Comparison of ENCODE assay signal across 14 cellular contexts in the genomic region with DNA sequence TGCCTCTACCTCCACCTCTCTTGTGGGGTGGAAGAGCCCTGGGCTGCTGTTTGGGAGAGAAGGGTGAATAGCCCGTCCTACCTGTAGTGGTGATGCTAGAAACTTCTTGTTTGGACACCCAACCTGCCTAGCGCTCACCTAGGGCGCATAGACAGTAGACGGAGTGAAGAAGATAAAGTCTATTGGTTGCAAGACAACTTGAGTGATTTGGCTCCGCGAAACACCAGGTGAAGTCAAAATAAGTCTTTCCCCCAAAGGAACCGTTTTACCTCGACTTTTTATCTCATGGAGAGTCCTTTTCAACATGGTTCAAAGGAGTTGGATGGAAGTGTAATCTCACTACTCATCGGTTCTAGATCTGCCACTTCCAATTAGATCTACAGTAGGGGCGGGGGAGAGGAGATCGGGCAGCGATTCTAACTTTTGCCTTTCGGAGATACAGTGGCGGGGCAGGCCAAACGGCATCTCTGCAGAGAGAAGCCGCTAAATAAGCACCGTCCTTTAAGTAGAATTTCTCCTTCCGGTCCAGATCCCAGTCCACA. TPM values are rescaled to one million over a fixed set of nuclear protein-coding genes. Genes with fewer than 3 reads are reported as not detected.
A peak's percentile ranks its signal among the peaks of the same experiment; 100 is the strongest.
DNase-seq lines count a peak whose midpoint lies in the region; ATAC-seq and TF ChIP-seq lines count a peak whose summit lies in the region.
"Had no signal": no experiment of that assay in that cellular context is flagged by ENCODE, and none has a peak within 500 bp of the region (broad histone marks: within the 10 kb centered on the region; RNA-seq: fewer than 3 reads in every experiment).

No MANE protein-coding gene starts in this region.

- H3K4me1 Mint-ChIP-seq in activated naive CD4-positive, alpha-beta T cell treated with anti-CD3 and anti-CD28 coated beads for 36 hours (ENCODE audit: low read depth): peaks cover 23% of the 10 kb centered on the region
- peaks cover 17% of the 10 kb centered on the region for H3K4me1 Mint-ChIP-seq in activated CD4-positive, alpha-beta memory T cell treated with anti-CD3 and anti-CD28 coated beads for 36 hours (ENCODE audit: low read depth)
- peaks cover 10% of the 10 kb centered on the region for H3K4me1 Mint-ChIP-seq in progenitor cell of endocrine pancreas (ENCODE audit: low read depth)

- H3K4me3 Mint-ChIP-seq in activated naive CD4-positive, alpha-beta T cell treated with anti-CD3 and anti-CD28 coated beads for 36 hours: peak overlapping the region; percentile 43
- no peak overlapping the region for H3K4me3 Mint-ChIP-seq in activated CD4-positive, alpha-beta memory T cell treated with anti-CD3 and anti-CD28 coated beads for 36 hours
- H3K4me3 Mint-ChIP-seq in progenitor cell of endocrine pancreas (ENCODE audit: low read depth): no peak overlapping the region

- H3K36me3 ChIP-seq in hepatocyte (replicated peaks; ENCODE audit: insufficient read depth, low read depth) (no peaks in the 10 kb centered on the region), tibial nerve (no peaks in the 10 kb centered on the region)
- H3K36me3 ChIP-seq: ascending aorta, vagina had no signal

- peaks cover 21% of the 10 kb centered on the region for H3K4me1 ChIP-seq in hepatocyte (ENCODE audit: insufficient read depth)
- peaks cover 0 to 39% (median 23%) of the 10 kb centered on the region in 4 donors for H3K4me1 ChIP-seq in tibial nerve

- H3K27me3 Mint-ChIP-seq in activated naive CD4-positive, alpha-beta T cell treated with anti-CD3 and anti-CD28 coated beads for 36 hours (ENCODE audit: low read depth): peaks cover 78% of the 10 kb centered on the region
- peaks cover 74% of the 10 kb centered on the region for H3K27me3 Mint-ChIP-seq in activated CD4-positive, alpha-beta memory T cell treated with anti-CD3 and anti-CD28 coated beads for 36 hours
- H3K27me3 Mint-ChIP-seq in progenitor cell of endocrine pancreas: peaks cover 79% of the 10 kb centered on the region

- H4K20me1 ChIP-seq in hepatocyte (ENCODE audit: insufficient read depth, poor library complexity, severe bottlenecking): no peaks in the 10 kb centered on the region

- WGBS in hepatocyte (ENCODE audit: low lambda C conversion rate, missing lambda C conversion rate): 3% methylated on average over 18 of the region's 18 CpGs
- WGBS in tibial nerve, 2 donors: 8 to 15% methylated on average over 18 of the region's 18 CpGs

- no peak for TF ChIP-seq POLR2A in tibial nerve (IDR thresholded peaks at IDR 0.05)

- peak overlapping the region; percentile 35 for H2AFZ ChIP-seq in hepatocyte

- no peak overlapping the region for H3K27ac ChIP-seq in hepatocyte
- no peak overlapping the region for H3K27ac ChIP-seq in tibial nerve
- H3K27ac ChIP-seq: ascending aorta, epithelial cell of prostate, vagina had no signal

- H3K27me3 ChIP-seq in hepatocyte: peaks cover 91% of the 10 kb centered on the region
- H3K27me3 ChIP-seq in tibial nerve: peaks cover 13 to 95% of the 10 kb centered on the region in 2 donors

- no peak overlapping the region for H3K27ac Mint-ChIP-seq in activated naive CD4-positive, alpha-beta T cell treated with anti-CD3 and anti-CD28 coated beads for 36 hours
- peak overlapping the region; percentile 76 for H3K27ac Mint-ChIP-seq in activated CD4-positive, alpha-beta memory T cell treated with anti-CD3 and anti-CD28 coated beads for 36 hours
- peak overlapping the region; percentile 40 for H3K27ac Mint-ChIP-seq in progenitor cell of endocrine pancreas

- no peaks in the 10 kb centered on the region for H3K9me2 ChIP-seq in hepatocyte (replicated peaks; ENCODE audit: insufficient read depth)

- no peak for TF ChIP-seq CTCF in hepatocyte (IDR thresholded peaks at IDR 0.05; ENCODE audit: poor library complexity)
- TF ChIP-seq CTCF in progenitor cell of endocrine pancreas (IDR thresholded peaks at IDR 0.05; ENCODE audit: unreplicated experiment): no peak
- TF ChIP-seq CTCF in tibial nerve (IDR thresholded peaks at IDR 0.05): no peak

- H3K4me3 ChIP-seq in hepatocyte (no peak overlapping the region), tibial nerve (no peak overlapping the region)
- H3K4me3 ChIP-seq: ascending aorta, vagina had no signal

- TF ChIP-seq EP300 in tibial nerve (IDR thresholded peaks at IDR 0.05): no peak

- POLR2A ChIA-PET in activated CD4-positive, alpha-beta memory T cell treated with anti-CD3 and anti-CD28 coated beads for 36 hours (lab: Charles Lee): no interaction called here

- CTCF ChIA-PET in activated naive CD4-positive, alpha-beta T cell treated with anti-CD3 and anti-CD28 coated beads for 36 hours (lab: Charles Lee): no interaction called here
- CTCF ChIA-PET in activated CD4-positive, alpha-beta memory T cell treated with anti-CD3 and anti-CD28 coated beads for 36 hours (lab: Charles Lee): no interaction called here

- no peak for DNase-seq in activated naive CD4-positive, alpha-beta T cell treated with anti-CD3 and anti-CD28 coated beads for 36 hours
- DNase-seq in activated naive CD4-positive, alpha-beta T cell treated with anti-CD3 and anti-CD28 coated beads, Interleukin-2, amount 50 U/mL, for 16 hours: no peak
- no peak for DNase-seq in activated CD4-positive, alpha-beta memory T cell treated with anti-CD3 and anti-CD28 coated beads for 36 hours
- no peak for DNase-seq in hepatocyte (ENCODE audit: low spot score)
- DNase-seq in progenitor cell of endocrine pancreas (ENCODE audit: low spot score, unreplicated experiment): no peak
- DNase-seq in tibial nerve (ENCODE audit: low spot score in 2 of 2): no peak
- no peak for DNase-seq in activated CD4-positive, alpha-beta T cell treated with anti-CD3 and anti-CD28 coated beads for 4 hours
- DNase-seq: activated CD4-positive, alpha-beta T cell treated with anti-CD3 and anti-CD28 coated beads for 1 hour; NCI-H1436 treated with DMSO at 0.1 percent for 48 hours; SIG-M5 had no signal

- H3K36me3 Mint-ChIP-seq in activated naive CD4-positive, alpha-beta T cell treated with anti-CD3 and anti-CD28 coated beads for 36 hours (ENCODE audit: low read depth): peaks cover 5% of the 10 kb centered on the region
- H3K36me3 Mint-ChIP-seq in activated CD4-positive, alpha-beta memory T cell treated with anti-CD3 and anti-CD28 coated beads for 36 hours: peaks cover 14% of the 10 kb centered on the region
- no peaks in the 10 kb centered on the region for H3K36me3 Mint-ChIP-seq in progenitor cell of endocrine pancreas (ENCODE audit: insufficient read depth)

- intact Hi-C loops in activated naive CD4-positive, alpha-beta T cell treated with anti-CD3 and anti-CD28 coated beads for 36 hours (cut with micrococcal nuclease): no loop called here
- intact Hi-C loops in activated CD4-positive, alpha-beta memory T cell treated with anti-CD3 and anti-CD28 coated beads for 36 hours (cut with micrococcal nuclease): no loop called here

- H3K9me3 ChIP-seq in hepatocyte (ENCODE audit: low read depth): no peaks in the 10 kb centered on the region
- H3K9me3 ChIP-seq in tibial nerve: peaks cover 0 to 14% (median 0%) of the 10 kb centered on the region in 4 donors
- H3K9me3 ChIP-seq: ascending aorta, vagina had no signal

- peaks cover 10% of the 10 kb centered on the region for H3K9me3 Mint-ChIP-seq in activated naive CD4-positive, alpha-beta T cell treated with anti-CD3 and anti-CD28 coated beads for 36 hours
- H3K9me3 Mint-ChIP-seq in activated CD4-positive, alpha-beta memory T cell treated with anti-CD3 and anti-CD28 coated beads for 36 hours: peaks cover 10% of the 10 kb centered on the region
- H3K9me3 Mint-ChIP-seq in progenitor cell of endocrine pancreas (ENCODE audit: low read depth): no peaks in the 10 kb centered on the region

- peak overlapping the region; percentile 84 for H3K4me2 ChIP-seq in hepatocyte

- ATAC-seq in HG02759 (IDR thresholded peaks at IDR 0.05; ENCODE audit: unreplicated experiment): no peak

- H3K79me2 ChIP-seq in hepatocyte: no peaks in the 10 kb centered on the region

RNA-seq across cellular contexts. Expression of a gene that starts 0.7 kb away (rescaled TPM):
- not detected for total RNA-seq in activated naive CD4-positive, alpha-beta T cell treated with anti-CD3 and anti-CD28 coated beads for 36 hours
- total RNA-seq in activated CD4-positive, alpha-beta memory T cell treated with anti-CD3 and anti-CD28 coated beads for 36 hours: not detected
- total RNA-seq in hepatocyte (0.04 and 0.13 TPM in 2 replicates), progenitor cell of endocrine pancreas (not detected in 2 replicates), tibial nerve (not detected)
- polyA plus RNA-seq in hepatocyte: 0.16 TPM in 1 of 2 replicates, not detected in the other
- total RNA-seq: ascending aorta, vagina had no signal

RNA-seq across cellular contexts. Expression of a gene that starts 9.3 kb away (rescaled TPM):
- total RNA-seq in activated naive CD4-positive, alpha-beta T cell treated with anti-CD3 and anti-CD28 coated beads for 36 hours: not detected
- total RNA-seq in activated CD4-positive, alpha-beta memory T cell treated with anti-CD3 and anti-CD28 coated beads for 36 hours: not detected
- 0.10 and 0.68 TPM in 2 replicates for total RNA-seq in hepatocyte
- 0.15 and 0.21 TPM in 2 replicates for polyA plus RNA-seq in hepatocyte
- total RNA-seq in progenitor cell of endocrine pancreas: 0.13 TPM in 1 of 2 replicates, not detected in the other
- not detected for total RNA-seq in tibial nerve
- total RNA-seq: ascending aorta, vagina had no signal
